ENCODE assay signal across 10 cellular contexts in genomic region chr18:57334383-57334782, GRCh38. TPM values are rescaled to one million over a fixed set of nuclear protein-coding genes. Genes with fewer than 3 reads are reported as not detected.
"Had no signal": no experiment of that assay in that cellular context is flagged by ENCODE, and none has a peak within 500 bp of the region (broad histone marks: within the 10 kb centered on the region; RNA-seq: fewer than 3 reads in every experiment).

No MANE protein-coding gene starts in this region.

- DNase-seq: GM23248, GOT3, H7, HCEC 1CT, HFFc6 had no signal

- H3K9me3 ChIP-seq: HAP-1 had no signal

- H3K27ac ChIP-seq: GM23248 had no signal

- H3K9ac ChIP-seq: GM23248 had no signal

- H3K4me1 ChIP-seq: HAP-1 had no signal

- H2AFZ ChIP-seq: GM23248 had no signal

- H3K27ac Mint-ChIP-seq: H9, HFFc6 had no signal

- H3K4me3 Mint-ChIP-seq: H9, HFFc6 had no signal

- FAIRE-seq: H54 had no signal

- H3K4me3 ChIP-seq: GM23248, HAP-1 had no signal

- H3K9me3 Mint-ChIP-seq: H9, HFFc6 had no signal

- H3K36me3 ChIP-seq: HAP-1 had no signal

- ATAC-seq: HCT116 had no signal

RNA-seq across cellular contexts. Expression of gene ST8SIA3, which starts 18.0 kb away (rescaled TPM):
- total RNA-seq: GM23248, H4, HFFc6 had no signal
- polyA plus RNA-seq: GM23248 had no signal
